ENCODE assay signal across 8 cellular contexts in the genomic region with DNA sequence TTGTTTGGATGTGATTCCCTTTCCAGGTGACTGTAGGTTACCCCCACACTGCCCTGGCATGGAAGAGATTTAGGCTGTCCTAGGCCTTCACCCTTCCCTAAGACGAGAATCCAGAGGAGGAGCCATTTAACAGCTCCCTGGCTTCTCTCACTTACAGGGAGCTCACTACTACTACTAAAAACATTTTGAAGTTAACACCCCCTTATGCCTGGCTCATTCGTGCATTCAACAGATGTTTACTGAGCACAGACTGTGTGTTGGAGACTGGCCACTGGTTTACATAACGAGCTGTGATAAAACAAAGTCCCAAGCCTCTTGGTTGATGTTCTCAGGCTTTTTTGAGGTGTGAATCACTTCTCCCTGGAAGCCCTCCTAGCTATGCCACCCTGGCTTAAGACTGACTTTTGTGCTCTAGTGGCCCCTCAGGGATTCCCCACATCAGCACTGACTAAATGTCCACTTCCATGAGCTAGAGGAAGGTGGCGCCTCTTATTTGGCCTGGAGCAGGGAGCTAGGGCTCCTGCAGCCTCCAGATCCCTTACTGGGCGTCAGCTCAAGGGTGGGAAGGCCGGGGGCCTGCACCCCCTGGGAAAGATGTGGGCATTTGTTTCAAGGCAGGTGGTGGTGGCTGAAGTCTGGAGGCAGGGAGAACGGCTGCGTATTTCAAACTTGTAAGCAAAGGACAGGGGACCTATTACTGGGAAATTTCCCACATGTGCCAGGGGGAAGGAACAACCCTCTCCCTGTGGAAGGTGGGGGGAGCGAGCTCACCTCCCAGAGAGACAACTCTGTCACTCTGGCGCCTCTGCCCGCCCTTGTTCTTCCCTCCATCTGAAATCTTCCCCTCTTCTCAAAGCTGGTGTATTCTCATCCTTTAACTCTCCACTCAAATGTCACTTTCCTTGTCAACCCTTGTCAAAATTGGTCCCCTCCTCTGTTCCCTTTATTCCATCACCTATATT. TPM values are rescaled to one million over a fixed set of nuclear protein-coding genes. Genes with fewer than 3 reads are reported as not detected.
DNase-seq lines count a peak whose midpoint lies in the region; ATAC-seq and TF ChIP-seq lines count a peak whose summit lies in the region.

No MANE protein-coding gene starts in this region.

- H3K27me3 ChIP-seq in BJ (ENCODE audit: control insufficient read depth, insufficient read depth, low read length) (no peaks in the 10 kb centered on the region), HL-60 (ENCODE audit: insufficient read depth, poor library complexity, severe bottlenecking) (no peaks in the 10 kb centered on the region), hepatocyte (no peaks in the 10 kb centered on the region), gastrocnemius medialis (no peaks in the 10 kb centered on the region)

- peak; percentile 46 to 72 for ATAC-seq in gastrocnemius medialis
- no peak for ATAC-seq in HG03196 (IDR thresholded peaks at IDR 0.05; ENCODE audit: unreplicated experiment)

- peak overlapping the region; percentile 16 for H3K4me3 ChIP-seq in BJ (ENCODE audit: low read depth, low read length)
- no peak overlapping the region for H3K4me3 ChIP-seq in HL-60 (replicated peaks; ENCODE audit: insufficient read depth, low read length)
- no peak overlapping the region for H3K4me3 ChIP-seq in hepatocyte
- peak overlapping the region; percentile 79 to 88 (median 84) for H3K4me3 ChIP-seq in gastrocnemius medialis

- intact Hi-C loops in gastrocnemius medialis (cut with DNase I; ENCODE audit: low total_unique reads): loop anchor here (1.0 to 2.0 kb wide), 2 partner anchors 13 to 17 kb away; no protein-coding TSS in a partner anchor

- no peaks in the 10 kb centered on the region for H4K20me1 ChIP-seq in hepatocyte (ENCODE audit: insufficient read depth, poor library complexity, severe bottlenecking)

- H3K4me1 ChIP-seq in hepatocyte (ENCODE audit: insufficient read depth): peaks cover 39% of the 10 kb centered on the region
- peaks cover 50 to 52% of the 10 kb centered on the region in 2 donors for H3K4me1 ChIP-seq in gastrocnemius medialis

- no peaks in the 10 kb centered on the region for H3K9me2 ChIP-seq in hepatocyte (replicated peaks; ENCODE audit: insufficient read depth)

- H2AFZ ChIP-seq in hepatocyte: no peak overlapping the region

- H3K79me2 ChIP-seq in hepatocyte: peaks cover 66% of the 10 kb centered on the region

- H3K36me3 ChIP-seq in BJ (ENCODE audit: control insufficient read depth, insufficient read depth, low read length) (no peaks in the 10 kb centered on the region), hepatocyte (replicated peaks; ENCODE audit: insufficient read depth, low read depth) (no peaks in the 10 kb centered on the region), gastrocnemius medialis (no peaks in the 10 kb centered on the region)

- H3K4me2 ChIP-seq in hepatocyte: peak overlapping the region; percentile 94

- 60% methylated on average over 11 of the region's 11 CpGs for WGBS in hepatocyte (ENCODE audit: low lambda C conversion rate, missing lambda C conversion rate)

- TF ChIP-seq CTCF in BJ (IDR thresholded peaks at IDR 0.05; ENCODE audit: insufficient read depth, low read depth, low read length) (peak; percentile 55), HL-60 (IDR thresholded peaks at IDR 0.05; ENCODE audit: insufficient read depth, low read length) (no peak), hepatocyte (IDR thresholded peaks at IDR 0.05; ENCODE audit: poor library complexity) (peak; percentile 33), gastrocnemius medialis (IDR thresholded peaks at IDR 0.05 in 4 of 5, conservative IDR thresholded peaks at IDR 0.05 in 1 of 5) (peak in 4 of 5 experiments; percentile 42 to 54 (median 53))

- 0 out of 2 replicates have a peak overlapping the region, but pooled peaks have one; percentile 16 for H3K27ac ChIP-seq in HL-60 (replicated peaks)
- peak overlapping the region; percentile 99 for H3K27ac ChIP-seq in hepatocyte
- H3K27ac ChIP-seq in gastrocnemius medialis: peak overlapping the region; percentile 97 to 100 (median 98)

- TF ChIP-seq POLR2A in gastrocnemius medialis (IDR thresholded peaks at IDR 0.05): peak; percentile 40 to 82

- POLR2A ChIA-PET in BJ (lab: Charles Lee): interaction anchor here (0.9 to 5.1 kb wide), 10 partner anchors 8 to 59 kb away, joined by 3 to 137 read pairs (median 10); partner anchors contain the start of genes MALAT1 and NEAT1

- DNase-seq in BJ (ENCODE audit: low read depth): peak; percentile 94
- no peak for DNase-seq in HL-60 (ENCODE audit: low read depth in 1 of 2, low spot score in 1 of 2)
- peak; percentile 87 for DNase-seq in amniotic epithelial cell (ENCODE audit: low read depth)
- peak; percentile 71 for DNase-seq in hepatocyte (ENCODE audit: low spot score)
- peak; percentile 84 to 86 for DNase-seq in gastrocnemius medialis
- DNase-seq in activated CD4-positive, alpha-beta T cell treated with anti-CD3 and anti-CD28 coated beads, Interleukin-2, amount 50 U/mL, for 48 hours: no peak
- no peak for DNase-seq in stimulated activated CD4-positive, alpha-beta T cell treated with anti-CD3 and anti-CD28 coated beads, Interleukin-12 subunit alpha, Interleukin-12 subunit beta, amount 100 ng/mL, for 4 hours

- no peaks in the 10 kb centered on the region for H3K9me3 ChIP-seq in hepatocyte (ENCODE audit: low read depth)
- no peaks in the 10 kb centered on the region for H3K9me3 ChIP-seq in gastrocnemius medialis

- CTCF ChIA-PET in BJ (lab: Yijun Ruan, JAX): interaction anchor here (0.5 to 5.8 kb wide), 13 partner anchors 8 to 109 kb away, joined by 3 to 62 read pairs (median 6); partner anchors contain the start of gene MALAT1

- in situ Hi-C loops in gastrocnemius medialis (cut with MboI; ENCODE audit: low sequenced_read_pairs in 4 of 4): loop anchor here in 1 of 4 donors (10.0 kb wide), 1 partner anchor 55 kb away; the partner anchor contains the start of gene NEAT1

RNA-seq across cellular contexts. Expression of gene MALAT1, which starts 19.4 kb away (rescaled TPM):
- polyA plus RNA-seq in BJ (2011; rRNA removed) (924 and 1,611 TPM in 2 replicates), hepatocyte (16,690 and 29,129 TPM in 2 replicates)
- 12,707 and 21,303 TPM in 2 replicates for polyA minus RNA-seq in BJ (2011; rRNA and poly(A)+ RNA removed)
- total RNA-seq in hepatocyte (8,000 and 8,677 TPM in 2 replicates), gastrocnemius medialis (1,000 to 10,000 TPM in 3 of 4 donors, 100 to 1,000 TPM in 1; 874 to 6,745 (median 1,938) TPM)

RNA-seq across cellular contexts. Expression of gene SCYL1, which starts 45.4 kb away (rescaled TPM):
- polyA plus RNA-seq in BJ (2011; rRNA removed) (81.7 and 134 TPM in 2 replicates), hepatocyte (162 and 167 TPM in 2 replicates)
- 73.5 and 101 TPM in 2 replicates for polyA minus RNA-seq in BJ (2011; rRNA and poly(A)+ RNA removed)
- total RNA-seq in hepatocyte (80.4 and 83.9 TPM in 2 replicates), gastrocnemius medialis (100 to 1,000 TPM; 120 to 162 (median 133) TPM)

RNA-seq across cellular contexts. Expression of gene NEAT1, which starts 56.9 kb away (rescaled TPM):
- polyA plus RNA-seq in BJ (2011; rRNA removed): 59.2 and 87.2 TPM in 2 replicates
- 274 and 373 TPM in 2 replicates for polyA minus RNA-seq in BJ (2011; rRNA and poly(A)+ RNA removed)
- 104 and 130 TPM in 2 replicates for total RNA-seq in hepatocyte
- polyA plus RNA-seq in hepatocyte: 168 and 209 TPM in 2 replicates
- 100 to 1,000 TPM in 1 of 4 donors, 10 to 100 TPM in 3; 24.1 to 472 (median 32.8) TPM for total RNA-seq in gastrocnemius medialis

Comparison
In these comparisons a context has a peak if more than half of its experiments do, and no peak if none do; other contexts are left out.
1. DNase-seq: peak in BJ (single experiment), amniotic epithelial cell (single experiment), hepatocyte (single experiment) and gastrocnemius medialis (2 of 2); none in HL-60 (0 of 2), activated CD4-positive, alpha-beta T cell treated with anti-CD3 and anti-CD28 coated beads, Interleukin-2, amount 50 U/mL, for 48 hours (0 of 2) and stimulated activated CD4-positive, alpha-beta T cell treated with anti-CD3 and anti-CD28 coated beads, Interleukin-12 subunit alpha, Interleukin-12 subunit beta, amount 100 ng/mL, for 4 hours (single experiment).
2. H3K4me3 ChIP-seq: peak in BJ (single experiment) and gastrocnemius medialis (4 of 4); none in HL-60 (single experiment) and hepatocyte (single experiment).
3. H3K27ac ChIP-seq: peak in every context shown above with its lines; median percentile 99 in hepatocyte; 98 in gastrocnemius medialis; 16 in HL-60.